In the genomic region with DNA sequence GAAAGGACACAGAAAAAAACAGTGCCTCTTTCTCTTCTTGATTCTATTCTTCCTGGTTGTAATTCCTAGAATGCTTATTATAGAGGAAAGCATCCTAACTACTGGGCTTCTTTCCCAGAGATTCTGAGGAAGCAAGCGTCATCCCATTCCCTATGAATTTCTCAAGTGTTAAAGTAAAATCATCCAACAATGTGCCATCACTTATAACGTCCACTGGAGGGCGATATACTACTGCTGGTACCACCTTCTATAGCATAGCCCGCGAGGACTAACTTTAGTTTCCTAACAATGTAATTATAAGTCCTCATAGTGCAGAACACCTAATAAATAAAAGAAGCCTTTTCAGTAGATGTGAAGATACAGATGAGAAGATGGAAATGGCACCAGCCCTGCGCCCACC, we compare ENCODE assay signal across 9 cellular contexts. TPM values are rescaled to one million over a fixed set of nuclear protein-coding genes. Genes with fewer than 3 reads are reported as not detected.
A peak's percentile ranks its signal among the peaks of the same experiment; 100 is the strongest.
DNase-seq lines count a peak whose midpoint lies in the region; ATAC-seq and TF ChIP-seq lines count a peak whose summit lies in the region.
"Had no signal": no experiment of that assay in that cellular context is flagged by ENCODE, and none has a peak within 500 bp of the region (broad histone marks: within the 10 kb centered on the region; RNA-seq: fewer than 3 reads in every experiment).

No MANE protein-coding gene starts in this region.

- H3K27ac Mint-ChIP-seq in Caco-2 (ENCODE audit: unreplicated experiment) (no peak overlapping the region), endodermal cell (no peak overlapping the region)

- 11% methylated on average over 6 of the region's 6 CpGs; no CpG with 5 or more reads in 1 of the 2 experiments for WGBS in endodermal cell (ENCODE audit: insufficient coverage in 1 of 2, insufficient read length in 1 of 2), 2 experiments

- H3K9ac ChIP-seq in endodermal cell (ENCODE audit: extremely low read depth, low read length, poor library complexity, severe bottlenecking) (no peak overlapping the region), parathyroid adenoma (no peak overlapping the region)

- ATAC-seq in GM19035 (IDR thresholded peaks at IDR 0.05; ENCODE audit: unreplicated experiment), result no peak

- DNase-seq in Caco-2 (peak in 1 of 2 experiments; percentile 4), GM20000 (ENCODE audit: low spot score) (peak; percentile 24), NCI-H69 (lab: John Stamatoyannopoulos, UW) (peak; percentile 39), endodermal cell (peak; percentile 50), SHP77 (lab: John Stamatoyannopoulos, UW) (no peak), middle frontal gyrus (ENCODE audit: extremely low spot score, low spot score) (no peak)

- POLR2A ChIA-PET in Caco-2 (lab: Charles Lee), result no interaction called here

- H3K4me3 ChIP-seq in Caco-2 (ENCODE audit: low read depth, low read length), result no peak overlapping the region
- no peak overlapping the region for H3K4me3 ChIP-seq in endodermal cell (ENCODE audit: low read length)
- no peak overlapping the region for H3K4me3 ChIP-seq in parathyroid adenoma (ENCODE audit: low read depth, low read length)

- no peak overlapping the region for H2AFZ ChIP-seq in parathyroid adenoma

- no peaks in the 10 kb centered on the region for H3K79me2 ChIP-seq in parathyroid adenoma

- H3K4me1 Mint-ChIP-seq in Caco-2 (ENCODE audit: low read depth, unreplicated experiment) (no peaks in the 10 kb centered on the region), endodermal cell (no peaks in the 10 kb centered on the region)

- H3K27me3 Mint-ChIP-seq in Caco-2 (ENCODE audit: insufficient read depth, unreplicated experiment), result peaks cover 4% of the 10 kb centered on the region
- peaks cover 31% of the 10 kb centered on the region for H3K27me3 Mint-ChIP-seq in endodermal cell (ENCODE audit: insufficient read depth)

- CTCF ChIA-PET in Caco-2 (lab: Charles Lee), result no interaction called here

- H3K9me3 Mint-ChIP-seq in Caco-2 (ENCODE audit: unreplicated experiment) (no peaks in the 10 kb centered on the region), endodermal cell (peaks cover 44% of the 10 kb centered on the region)

- H3K36me3 Mint-ChIP-seq in Caco-2 (ENCODE audit: insufficient read depth, unreplicated experiment) (peaks cover 6% of the 10 kb centered on the region), endodermal cell (ENCODE audit: low read depth) (no peaks in the 10 kb centered on the region)

- TF ChIP-seq CTCF in Caco-2 (IDR thresholded peaks at IDR 0.05; ENCODE audit: insufficient read depth in 1 of 2, low read depth in 1 of 2, low read length in 1 of 2, severe bottlenecking in 1 of 2, unreplicated experiment in 1 of 2) (peak; percentile 22 to 47), GM20000 (IDR thresholded peaks at IDR 0.05; ENCODE audit: extremely low read depth, missing control alignments) (peak; percentile 24), endodermal cell (conservative IDR thresholded peaks at IDR 0.05) (peak; percentile 79), parathyroid adenoma (IDR thresholded peaks at IDR 0.05) (peak; percentile 18)

- H3K27me3 ChIP-seq in Caco-2 (replicated peaks; ENCODE audit: control insufficient read depth, insufficient read depth, low read length), result no peaks in the 10 kb centered on the region
- peaks cover 22% of the 10 kb centered on the region for H3K27me3 ChIP-seq in endodermal cell (ENCODE audit: control insufficient read depth, insufficient read depth, low read length, poor library complexity, severe bottlenecking)
- H3K27me3 ChIP-seq in parathyroid adenoma (ENCODE audit: control insufficient read depth, insufficient read depth, low read length), result no peaks in the 10 kb centered on the region

- H3K4me1 ChIP-seq in Caco-2 (no peaks in the 10 kb centered on the region), endodermal cell (ENCODE audit: control insufficient read depth, insufficient read depth, low read length) (no peaks in the 10 kb centered on the region), parathyroid adenoma (no peaks in the 10 kb centered on the region)

- intact Hi-C loops in Caco-2 (cut with micrococcal nuclease; ENCODE audit: unreplicated experiment), result loop anchor here (1.0 to 10.0 kb wide), 3 partner anchors 130 to 647 kb away; no protein-coding TSS in a partner anchor

- no TSS peak for BruUV-seq in Caco-2 (replicated peaks; lab: Mats Ljungman, UMichigan)

- H3K4me2 ChIP-seq in parathyroid adenoma (ENCODE audit: low read length), result no peak overlapping the region

- H3K9me3 ChIP-seq in Caco-2 (no peaks in the 10 kb centered on the region), endodermal cell (ENCODE audit: control insufficient read depth, low read length) (no peaks in the 10 kb centered on the region), parathyroid adenoma (ENCODE audit: control insufficient read depth, low read length) (no peaks in the 10 kb centered on the region)

- H3K36me3 ChIP-seq in Caco-2 (ENCODE audit: control insufficient read depth, insufficient read depth, low read length) (no peaks in the 10 kb centered on the region), endodermal cell (ENCODE audit: control insufficient read depth, insufficient read depth, low read length) (no peaks in the 10 kb centered on the region), parathyroid adenoma (ENCODE audit: control insufficient read depth, insufficient read depth, low read length) (no peaks in the 10 kb centered on the region)

- H3K27ac ChIP-seq in endodermal cell (ENCODE audit: low read depth, low read length), result no peak overlapping the region
- no peak overlapping the region for H3K27ac ChIP-seq in parathyroid adenoma

- no peak overlapping the region for H3K4me3 Mint-ChIP-seq in Caco-2 (ENCODE audit: unreplicated experiment)
- no peak overlapping the region for H3K4me3 Mint-ChIP-seq in endodermal cell

RNA-seq across cellular contexts. Expression of a gene that starts 4.4 kb away (rescaled TPM):
- not detected in 2 replicates for total RNA-seq in Caco-2 (2022)
- total RNA-seq in endodermal cell, result 1 to 10 TPM; 2.4 to 3.5 TPM
- polyA plus RNA-seq in endodermal cell (2013, experiment 1 of 2), result 5.7 TPM
- 5.5 TPM for polyA plus RNA-seq in endodermal cell (2013, experiment 2 of 2)
- total RNA-seq: T-helper 1 cell treated with Interleukin-12 subunit alpha and Interleukin-12 subunit beta and Interleukin-4 antibody, amounts not matched to agents 30 ng/mL and 1 ng/mL, for 36 hours had no signal

Comparison
In these comparisons a context has a peak if more than half of its experiments do, and no peak if none do; other contexts are left out.
1. DNase-seq: peak in GM20000 (single experiment), NCI-H69 (single experiment) and endodermal cell (single experiment); none in SHP77 (0 of 2) and middle frontal gyrus (single experiment).
2. CTCF ChIP-seq: peak in every context shown above with its lines; median percentile 79 in endodermal cell; 34 in Caco-2; 24 in GM20000; 18 in parathyroid adenoma.